10 cellular contexts compared by ENCODE assay signal in the genomic region with DNA sequence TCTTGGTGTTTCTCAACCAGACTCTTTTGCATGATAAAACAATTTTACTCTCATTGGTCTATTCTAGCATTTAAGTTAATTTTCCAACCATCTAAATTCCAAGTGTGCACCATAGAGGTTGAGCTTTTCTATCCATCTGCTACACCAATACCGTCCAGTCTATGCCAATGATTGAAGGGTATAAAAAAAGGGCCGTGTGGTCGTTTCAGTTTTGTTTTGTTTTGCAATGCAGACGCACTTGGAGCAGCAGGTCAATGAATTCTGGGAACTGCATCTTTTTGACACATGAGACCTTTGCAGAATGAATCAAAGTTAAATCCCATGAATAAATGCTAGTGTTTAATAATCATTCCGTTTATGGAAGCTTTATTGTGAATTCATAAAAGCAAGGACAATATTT.
DNase-seq lines count a peak whose midpoint lies in the region; ATAC-seq and TF ChIP-seq lines count a peak whose summit lies in the region.
"Had no signal": no experiment of that assay in that cellular context is flagged by ENCODE, and none has a peak within 500 bp of the region (broad histone marks: within the 10 kb centered on the region; RNA-seq: fewer than 3 reads in every experiment).

No MANE protein-coding gene starts in this region.

- no peak for TF ChIP-seq POLR2A in body of pancreas (IDR thresholded peaks at IDR 0.05)

- H3K4me3 Mint-ChIP-seq in CD4-positive, alpha-beta memory T cell, result peak overlapping the region; percentile 76 to 94 (median 86)
- H3K4me3 Mint-ChIP-seq in activated T-helper 2 cell treated with anti-CD3 and anti-CD28 coated beads, Interferon-gamma antibody, Interleukin-2, Interleukin-4, amounts not matched to agents 10 μg/mL and 5 μg/mL and 100 μg/mL, durations not matched to agents 14 hours and 24 hours and 36 hours (ENCODE audit: low read depth), result peak overlapping the region; percentile 81
- H3K4me3 Mint-ChIP-seq in naive thymus-derived CD4-positive, alpha-beta T cell, result peak overlapping the region; percentile 73 to 93 (median 84)

- H3K36me3 Mint-ChIP-seq in CD4-positive, alpha-beta memory T cell, result no peaks in the 10 kb centered on the region
- H3K36me3 Mint-ChIP-seq in activated T-helper 2 cell treated with anti-CD3 and anti-CD28 coated beads, Interferon-gamma antibody, Interleukin-2, Interleukin-4, amounts not matched to agents 10 μg/mL and 5 μg/mL and 100 μg/mL, durations not matched to agents 14 hours and 24 hours and 36 hours (ENCODE audit: low read depth), result peaks cover 34% of the 10 kb centered on the region
- peaks cover 0 to 14% (median 0%) of the 10 kb centered on the region in 5 donors for H3K36me3 Mint-ChIP-seq in naive thymus-derived CD4-positive, alpha-beta T cell

- no peaks in the 10 kb centered on the region for H3K9me3 ChIP-seq in CD4-positive, alpha-beta memory T cell (ENCODE audit: control insufficient read depth in 1 of 2, low read length in 2 of 2)
- no peaks in the 10 kb centered on the region for H3K9me3 ChIP-seq in Loucy (ENCODE audit: insufficient read depth, low read depth, low read length)
- no peaks in the 10 kb centered on the region for H3K9me3 ChIP-seq in naive thymus-derived CD4-positive, alpha-beta T cell (ENCODE audit: control insufficient read depth in 2 of 3, low read length in 3 of 3)
- H3K9me3 ChIP-seq in body of pancreas, result no peaks in the 10 kb centered on the region

- no peaks in the 10 kb centered on the region for H3K27me3 ChIP-seq in CD4-positive, alpha-beta memory T cell (ENCODE audit: insufficient read depth, low read length)
- H3K27me3 ChIP-seq in Loucy (ENCODE audit: insufficient read depth, low read length, poor library complexity, severe bottlenecking), result no peaks in the 10 kb centered on the region
- no peaks in the 10 kb centered on the region for H3K27me3 ChIP-seq in naive thymus-derived CD4-positive, alpha-beta T cell (ENCODE audit: control insufficient read depth in 2 of 2, insufficient read depth in 2 of 2, low read length in 2 of 2)
- no peaks in the 10 kb centered on the region for H3K27me3 ChIP-seq in body of pancreas
- H3K27me3 ChIP-seq: cardiac muscle cell had no signal

- POLR2A ChIA-PET in CD4-positive, alpha-beta memory T cell (lab: Charles Lee; ENCODE audit: partially characterized antibody), result interaction anchor here (1.2 to 1.4 kb wide), 3 partner anchors 13 to 1952 kb away, joined by 3 to 5 read pairs (median 3); no protein-coding TSS in a partner anchor
- POLR2A ChIA-PET in naive thymus-derived CD4-positive, alpha-beta T cell (lab: Charles Lee), result interaction anchor here (0.8 to 1.1 kb wide), 2 partner anchors 14 to 25 kb away, joined by 3 read pairs; no protein-coding TSS in a partner anchor

- intact Hi-C loops in CD4-positive, alpha-beta memory T cell (cut with micrococcal nuclease), result loop anchor here (1.0 to 10.0 kb wide), 6 partner anchors 18 to 912 kb away; a partner anchor contains a TSS
- intact Hi-C loops in activated T-helper 2 cell treated with anti-CD3 and anti-CD28 coated beads, Interferon-gamma antibody, Interleukin-2, Interleukin-4, amounts not matched to agents 10 μg/mL and 5 μg/mL and 100 μg/mL, durations not matched to agents 14 hours and 24 hours and 36 hours (cut with micrococcal nuclease), result loop anchor here (1.0 to 5.0 kb wide), 5 partner anchors 18 to 895 kb away; no protein-coding TSS in a partner anchor
- intact Hi-C loops in naive thymus-derived CD4-positive, alpha-beta T cell (cut with micrococcal nuclease), result loop anchor here (1.0 to 10.0 kb wide), 12 partner anchors 11 to 1462 kb away; a partner anchor contains a TSS
- intact Hi-C loops in body of pancreas (cut with DNase I), result no loop called here

- H3K27me3 Mint-ChIP-seq in CD4-positive, alpha-beta memory T cell, result no peaks in the 10 kb centered on the region
- no peaks in the 10 kb centered on the region for H3K27me3 Mint-ChIP-seq in activated T-helper 2 cell treated with anti-CD3 and anti-CD28 coated beads, Interferon-gamma antibody, Interleukin-2, Interleukin-4, amounts not matched to agents 10 μg/mL and 5 μg/mL and 100 μg/mL, durations not matched to agents 14 hours and 24 hours and 36 hours (ENCODE audit: low read depth)
- no peaks in the 10 kb centered on the region for H3K27me3 Mint-ChIP-seq in naive thymus-derived CD4-positive, alpha-beta T cell

- peaks cover 0 to 3% (median 0%) of the 10 kb centered on the region in 8 donors for H3K9me3 Mint-ChIP-seq in CD4-positive, alpha-beta memory T cell
- peaks cover 27% of the 10 kb centered on the region for H3K9me3 Mint-ChIP-seq in activated T-helper 2 cell treated with anti-CD3 and anti-CD28 coated beads, Interferon-gamma antibody, Interleukin-2, Interleukin-4, amounts not matched to agents 10 μg/mL and 5 μg/mL and 100 μg/mL, durations not matched to agents 14 hours and 24 hours and 36 hours
- H3K9me3 Mint-ChIP-seq in naive thymus-derived CD4-positive, alpha-beta T cell, result peaks cover 0 to 4% (median 0%) of the 10 kb centered on the region in 11 donors

- no peak for DNase-seq in CD4-positive, alpha-beta memory T cell
- no peak for DNase-seq in activated T-helper 2 cell treated with anti-CD3 and anti-CD28 coated beads, Interferon-gamma antibody, Interleukin-2, Interleukin-4, amounts not matched to agents 10 μg/mL and 5 μg/mL and 100 μg/mL, durations not matched to agents 14 hours and 24 hours and 36 hours (ENCODE audit: low spot score)
- DNase-seq in naive thymus-derived CD4-positive, alpha-beta T cell, result no peak
- DNase-seq in GM03348 (ENCODE audit: low spot score) (no peak), body of pancreas (no peak), NCI-H1417 (lab: John Stamatoyannopoulos, UW) (no peak)
- DNase-seq: stimulated activated CD4-positive, alpha-beta T cell treated with anti-CD3 and anti-CD28 coated beads, Interleukin-12 subunit alpha, Interleukin-12 subunit beta, amount 100 ng/mL, for 4 hours had no signal

- TF ChIP-seq CTCF in Loucy (conservative IDR thresholded peaks at IDR 0.05; ENCODE audit: low read length) (no peak), body of pancreas (IDR thresholded peaks at IDR 0.05) (no peak)

- H3K4me1 ChIP-seq in CD4-positive, alpha-beta memory T cell (ENCODE audit: insufficient read depth, low read length), result peaks cover 30% of the 10 kb centered on the region
- peaks cover 50% of the 10 kb centered on the region for H3K4me1 ChIP-seq in Loucy (ENCODE audit: insufficient read depth, low read length, poor library complexity, severe bottlenecking)
- peaks cover 11 to 21% of the 10 kb centered on the region in 2 donors for H3K4me1 ChIP-seq in naive thymus-derived CD4-positive, alpha-beta T cell (ENCODE audit: control insufficient read depth in 2 of 2, insufficient read depth in 2 of 2, low read length in 2 of 2)
- H3K4me1 ChIP-seq in body of pancreas, result no peaks in the 10 kb centered on the region

- H3K9me2 ChIP-seq in Loucy (replicated peaks; ENCODE audit: low read depth, low read length), result no peaks in the 10 kb centered on the region

- 32 to 38% methylated on average over 5 of the region's 5 CpGs for WGBS in body of pancreas, 2 donors

- peak overlapping the region; percentile 82 to 96 (median 95) for H3K27ac Mint-ChIP-seq in CD4-positive, alpha-beta memory T cell
- peak overlapping the region; percentile 97 for H3K27ac Mint-ChIP-seq in activated T-helper 2 cell treated with anti-CD3 and anti-CD28 coated beads, Interferon-gamma antibody, Interleukin-2, Interleukin-4, amounts not matched to agents 10 μg/mL and 5 μg/mL and 100 μg/mL, durations not matched to agents 14 hours and 24 hours and 36 hours
- peak overlapping the region; percentile 81 to 97 (median 92) for H3K27ac Mint-ChIP-seq in naive thymus-derived CD4-positive, alpha-beta T cell

- CTCF ChIA-PET in CD4-positive, alpha-beta memory T cell (lab: Charles Lee; ENCODE audit: partially characterized antibody), result interaction anchor here (1.2 to 1.9 kb wide), 3 partner anchors 8 to 82 kb away, joined by 3 to 11 read pairs (median 5); no protein-coding TSS in a partner anchor
- CTCF ChIA-PET in naive thymus-derived CD4-positive, alpha-beta T cell (lab: Charles Lee), result interaction anchor here (0.5 to 1.6 kb wide), 2 partner anchors 11 to 98 kb away, joined by 3 read pairs; no protein-coding TSS in a partner anchor

- H3K79me2 ChIP-seq in Loucy (ENCODE audit: insufficient read depth, low read length), result no peaks in the 10 kb centered on the region

- no peaks in the 10 kb centered on the region for H3K36me3 ChIP-seq in CD4-positive, alpha-beta memory T cell (ENCODE audit: insufficient read depth, low read length)
- no peaks in the 10 kb centered on the region for H3K36me3 ChIP-seq in Loucy (ENCODE audit: insufficient read depth, low read length)
- no peaks in the 10 kb centered on the region for H3K36me3 ChIP-seq in naive thymus-derived CD4-positive, alpha-beta T cell (ENCODE audit: control insufficient read depth in 2 of 3, insufficient read depth in 3 of 3, low read length in 3 of 3)
- H3K36me3 ChIP-seq in body of pancreas (replicated peaks in 1 of 2; ENCODE audit: insufficient read depth in 1 of 2, low read depth in 2 of 2), result no peaks in the 10 kb centered on the region
- H3K36me3 ChIP-seq: cardiac muscle cell had no signal

- peak overlapping the region; percentile 83 for H3K4me2 ChIP-seq in Loucy (ENCODE audit: low read depth, low read length, poor library complexity, severe bottlenecking)

- H3K4me3 ChIP-seq in CD4-positive, alpha-beta memory T cell (ENCODE audit: low read length in 2 of 2), result peak overlapping the region in 1 of 2 donors; percentile 8
- peak overlapping the region; percentile 70 for H3K4me3 ChIP-seq in Loucy (ENCODE audit: low read length, poor library complexity, severe bottlenecking)
- H3K4me3 ChIP-seq in naive thymus-derived CD4-positive, alpha-beta T cell (ENCODE audit: low read length), result peak overlapping the region; percentile 47
- H3K4me3 ChIP-seq in body of pancreas, result no peak overlapping the region
- H3K4me3 ChIP-seq: cardiac muscle cell had no signal

- H3K4me1 Mint-ChIP-seq in CD4-positive, alpha-beta memory T cell, result peaks cover 23 to 46% (median 27%) of the 10 kb centered on the region in 4 donors
- peaks cover 42% of the 10 kb centered on the region for H3K4me1 Mint-ChIP-seq in activated T-helper 2 cell treated with anti-CD3 and anti-CD28 coated beads, Interferon-gamma antibody, Interleukin-2, Interleukin-4, amounts not matched to agents 10 μg/mL and 5 μg/mL and 100 μg/mL, durations not matched to agents 14 hours and 24 hours and 36 hours (ENCODE audit: low read depth)
- H3K4me1 Mint-ChIP-seq in naive thymus-derived CD4-positive, alpha-beta T cell, result peaks cover 9 to 51% (median 38%) of the 10 kb centered on the region in 7 donors

- peak overlapping the region; percentile 72 for H3K27ac ChIP-seq in CD4-positive, alpha-beta memory T cell (ENCODE audit: low read depth, low read length)
- H3K27ac ChIP-seq in naive thymus-derived CD4-positive, alpha-beta T cell (ENCODE audit: low read depth, low read length), result peak overlapping the region; percentile 68
- peak overlapping the region in 1 of 4 donors; percentile 10 for H3K27ac ChIP-seq in body of pancreas
- H3K27ac ChIP-seq: cardiac muscle cell had no signal

- ATAC-seq in naive thymus-derived CD4-positive, alpha-beta T cell, result no peak
- ATAC-seq in body of pancreas (no peak), GM19463 (IDR thresholded peaks at IDR 0.05; ENCODE audit: unreplicated experiment) (no peak)

- H2AFZ ChIP-seq in Loucy (ENCODE audit: low read length), result peak overlapping the region; percentile 0; the same call in 1 of the 2 replicates

- no peaks in the 10 kb centered on the region for H4K20me1 ChIP-seq in Loucy (ENCODE audit: insufficient read depth, low read length, poor library complexity, severe bottlenecking)

- peak overlapping the region; percentile 72 for H3K9ac ChIP-seq in Loucy (ENCODE audit: low read depth, low read length, poor library complexity, severe bottlenecking)

- H3F3A ChIP-seq in Loucy (ENCODE audit: low read depth), result peaks cover 9% of the 10 kb centered on the region; the same call in 1 of the 2 replicates

Comparison
In these comparisons a context has a peak if more than half of its experiments do, and no peak if none do; other contexts are left out.
1. H3K4me3 ChIP-seq: peak in Loucy (single experiment) and naive thymus-derived CD4-positive, alpha-beta T cell (single experiment); none in body of pancreas (0 of 2).
2. Peak in every context shown above with its lines, with median percentiles within 50 percentile points of each other: H3K27ac Mint-ChIP-seq and H3K4me3 Mint-ChIP-seq.